ENCODE assay signal across 26 cellular contexts in genomic region chr2:140274891-140275290, GRCh38.
"Had no signal": no experiment of that assay in that cellular context is flagged by ENCODE, and none has a peak within 500 bp of the region (broad histone marks: within the 10 kb centered on the region; RNA-seq: fewer than 3 reads in every experiment).

No MANE protein-coding gene starts in this region.

- H3K27me3 ChIP-seq: adrenal gland, cardiac muscle cell, colonic mucosa, gastroesophageal sphincter, hepatocyte, testis, uterus had no signal

- H3K27ac ChIP-seq: adrenal gland, cardiac muscle cell, colonic mucosa, gastroesophageal sphincter, hepatocyte, parathyroid adenoma, testis, uterus had no signal

- DNase-seq: activated CD4-positive, alpha-beta T cell treated with anti-CD3 and anti-CD28 coated beads for 36 hours; activated CD4-positive, CD25-positive, alpha-beta regulatory T cell; activated CD8-positive, alpha-beta memory T cell treated with anti-CD3 and anti-CD28 coated beads, Interleukin-2, amount 10 ng/mL, durations not matched to agents 7 days and 5 days; activated CD8-positive, alpha-beta T cell treated with anti-CD3 and anti-CD28 coated beads, Interleukin-2, amount 10 ng/mL, durations not matched to agents 7 days and 5 days; activated naive CD4-positive, alpha-beta T cell treated with Interleukin-2 at 50 U/mL for 16 hours; activated T-cell treated with anti-CD3 and anti-CD28 coated beads for 4 hours; activated T-cell treated with anti-CD3 and anti-CD28 coated beads, Interleukin-2, amount 50 U/mL, for 72 hours; adrenal gland; aorta; cerebellar nuclear complex; colonic mucosa; effector CD8-positive, alpha-beta T cell; left colon; naive B cell; occipital lobe; stimulated activated CD4-positive, alpha-beta T cell treated with anti-CD3 and anti-CD28 coated beads, Interleukin-12 subunit alpha, Interleukin-12 subunit beta, amount 100 ng/mL, for 4 hours; stimulated activated CD4-positive, alpha-beta T cell treated with anti-CD3 and anti-CD28 coated beads, Interleukin-4, amount 100 ng/mL, for 1 hour; stimulated activated naive CD8-positive, alpha-beta T cell treated with anti-CD3 and anti-CD28 coated beads, Interleukin-15, Interleukin-2, amounts not matched to agents 100 U/mL and 50 U/mL, for 24 hours; testis; uterus had no signal

- H3K4me3 ChIP-seq: adrenal gland, cardiac muscle cell, colonic mucosa, gastroesophageal sphincter, hepatocyte, skin epidermis, testis, uterus had no signal

- H3K36me3 ChIP-seq: adrenal gland, cardiac muscle cell, colonic mucosa, gastroesophageal sphincter, uterus had no signal

- ATAC-seq: activated CD4-positive, alpha-beta T cell treated with anti-CD3 and anti-CD28 coated beads for 36 hours; activated CD8-positive, alpha-beta memory T cell treated with anti-CD3 and anti-CD28 coated beads, Interleukin-2, amount 10 ng/mL, durations not matched to agents 7 days and 5 days; activated CD8-positive, alpha-beta T cell treated with anti-CD3 and anti-CD28 coated beads, Interleukin-2, amount 10 ng/mL, durations not matched to agents 7 days and 5 days; activated T-cell treated with anti-CD3 and anti-CD28 coated beads, Interleukin-2, amount 50 U/mL, for 72 hours; gastroesophageal sphincter; left colon; sciatic nerve; stimulated activated naive CD8-positive, alpha-beta T cell treated with anti-CD3 and anti-CD28 coated beads, Interleukin-15, Interleukin-2, amounts not matched to agents 100 U/mL and 50 U/mL, for 24 hours had no signal

- H3K4me1 ChIP-seq: adrenal gland, colonic mucosa, gastroesophageal sphincter, parathyroid adenoma, testis, uterus had no signal

- H3K9me3 ChIP-seq: adrenal gland, colonic mucosa, gastroesophageal sphincter, testis, uterus had no signal
